8 cellular contexts compared by ENCODE assay signal in genomic region chr17:40287159-40287493, GRCh38. TPM values are rescaled to one million over a fixed set of nuclear protein-coding genes. Genes with fewer than 3 reads are reported as not detected.
DNase-seq lines count a peak whose midpoint lies in the region; ATAC-seq and TF ChIP-seq lines count a peak whose summit lies in the region.

No MANE protein-coding gene starts in this region.

- intact Hi-C loops in activated CD8-positive, alpha-beta T cell treated with anti-CD3 and anti-CD28 coated beads for 36 hours (cut with micrococcal nuclease): no loop called here

- H3K36me3 ChIP-seq in thymus (ENCODE audit: control insufficient read depth, insufficient read depth): peaks cover 6% of the 10 kb centered on the region

- CTCF ChIA-PET in activated CD8-positive, alpha-beta T cell treated with anti-CD3 and anti-CD28 coated beads for 36 hours (lab: Charles Lee): no interaction called here

- H3K36me3 Mint-ChIP-seq in activated naive CD4-positive, alpha-beta T cell treated with anti-CD3 and anti-CD28 coated beads, Interleukin-2, amount 50 U/mL, for 24 hours: peaks cover 4% of the 10 kb centered on the region
- H3K36me3 Mint-ChIP-seq in activated CD8-positive, alpha-beta T cell treated with anti-CD3 and anti-CD28 coated beads for 36 hours (ENCODE audit: low read depth): peaks cover 42% of the 10 kb centered on the region

- no peaks in the 10 kb centered on the region for H3K27me3 Mint-ChIP-seq in activated naive CD4-positive, alpha-beta T cell treated with anti-CD3 and anti-CD28 coated beads, Interleukin-2, amount 50 U/mL, for 24 hours
- H3K27me3 Mint-ChIP-seq in activated CD8-positive, alpha-beta T cell treated with anti-CD3 and anti-CD28 coated beads for 36 hours: no peaks in the 10 kb centered on the region

- peak overlapping the region; percentile 99 for H3K4me3 Mint-ChIP-seq in activated naive CD4-positive, alpha-beta T cell treated with anti-CD3 and anti-CD28 coated beads, Interleukin-2, amount 50 U/mL, for 24 hours
- peak overlapping the region; percentile 99 for H3K4me3 Mint-ChIP-seq in activated CD8-positive, alpha-beta T cell treated with anti-CD3 and anti-CD28 coated beads for 36 hours

- H3K9me3 ChIP-seq in thymus (ENCODE audit: control insufficient read depth): no peaks in the 10 kb centered on the region

- H3K4me1 Mint-ChIP-seq in activated naive CD4-positive, alpha-beta T cell treated with anti-CD3 and anti-CD28 coated beads, Interleukin-2, amount 50 U/mL, for 24 hours: peaks cover 52% of the 10 kb centered on the region
- H3K4me1 Mint-ChIP-seq in activated CD8-positive, alpha-beta T cell treated with anti-CD3 and anti-CD28 coated beads for 36 hours (ENCODE audit: low read depth): peaks cover 60% of the 10 kb centered on the region

- 56% methylated on average over 4 of the region's 4 CpGs for WGBS in thymus

- peaks cover 6% of the 10 kb centered on the region for H3K4me1 ChIP-seq in thymus (ENCODE audit: control insufficient read depth, insufficient read depth, low read length)

- POLR2A ChIA-PET in activated CD8-positive, alpha-beta T cell treated with anti-CD3 and anti-CD28 coated beads for 36 hours (lab: Charles Lee): interaction anchor here (1.3 to 11.7 kb wide), 2 partner anchors 18 to 29 kb away, joined by 5 to 184 read pairs; partner anchors contain the start of gene RARA

- DNase-seq in activated naive CD4-positive, alpha-beta T cell treated with Interleukin-2 at 50 U/mL for 16 hours: no peak
- no peak for DNase-seq in activated CD8-positive, alpha-beta T cell treated with anti-CD3 and anti-CD28 coated beads for 36 hours
- no peak for DNase-seq in NCI-H446 treated with DMSO at 0.1 percent for 48 hours (lab: John Stamatoyannopoulos, UW)
- no peak for DNase-seq in UCSD-AML1 (lab: John Stamatoyannopoulos, UW; ENCODE audit: unreplicated experiment)

- H3K4me3 ChIP-seq in thymus (ENCODE audit: low read length): peak overlapping the region; percentile 13

- no peak for ATAC-seq in activated CD8-positive, alpha-beta T cell treated with anti-CD3 and anti-CD28 coated beads for 36 hours
- no peak for ATAC-seq in GM21529 (IDR thresholded peaks at IDR 0.05; ENCODE audit: unreplicated experiment)

- peak overlapping the region; percentile 97 for H3K27ac Mint-ChIP-seq in activated naive CD4-positive, alpha-beta T cell treated with anti-CD3 and anti-CD28 coated beads, Interleukin-2, amount 50 U/mL, for 24 hours
- peak overlapping the region; percentile 96 for H3K27ac Mint-ChIP-seq in activated CD8-positive, alpha-beta T cell treated with anti-CD3 and anti-CD28 coated beads for 36 hours

- H3K9me3 Mint-ChIP-seq in activated naive CD4-positive, alpha-beta T cell treated with anti-CD3 and anti-CD28 coated beads, Interleukin-2, amount 50 U/mL, for 24 hours: no peaks in the 10 kb centered on the region
- H3K9me3 Mint-ChIP-seq in activated CD8-positive, alpha-beta T cell treated with anti-CD3 and anti-CD28 coated beads for 36 hours: no peaks in the 10 kb centered on the region

- TF ChIP-seq CTCF in activated CD8-positive, alpha-beta T cell treated with anti-CD3 and anti-CD28 coated beads for 36 hours (IDR thresholded peaks at IDR 0.05): no peak

- H3K27me3 ChIP-seq in layer of hippocampus (ENCODE audit: control insufficient read depth, insufficient read depth, low read length) (no peaks in the 10 kb centered on the region), thymus (ENCODE audit: control insufficient read depth, insufficient read depth) (no peaks in the 10 kb centered on the region)

- H3K27ac ChIP-seq in layer of hippocampus (ENCODE audit: low read depth, low read length) (peak overlapping the region; percentile 49), thymus (ENCODE audit: low read depth) (no peak overlapping the region)

RNA-seq across cellular contexts. Expression of gene CDC6, which starts 0.6 kb away (rescaled TPM):
- total RNA-seq in activated CD8-positive, alpha-beta T cell treated with anti-CD3 and anti-CD28 coated beads for 36 hours: 100 to 1,000 TPM; 110 to 118 TPM
- 1.3 TPM for polyA plus RNA-seq in thymus

RNA-seq across cellular contexts. Expression of gene RARA, which starts 21.9 kb away (rescaled TPM):
- 10 to 100 TPM; 34.7 to 36.2 TPM for total RNA-seq in activated CD8-positive, alpha-beta T cell treated with anti-CD3 and anti-CD28 coated beads for 36 hours
- polyA plus RNA-seq in thymus: 17.1 TPM
